In genomic region chr10:17980796-17981195, GRCh38 we compare ENCODE assay signal across 22 cellular contexts. TPM values are rescaled to one million over a fixed set of nuclear protein-coding genes. Genes with fewer than 3 reads are reported as not detected.
DNase-seq lines count a peak whose midpoint lies in the region; ATAC-seq and TF ChIP-seq lines count a peak whose summit lies in the region.
"Had no signal": no experiment of that assay in that cellular context is flagged by ENCODE, and none has a peak within 500 bp of the region (broad histone marks: within the 10 kb centered on the region; RNA-seq: fewer than 3 reads in every experiment).

No MANE protein-coding gene starts in this region.

- H3K36me3 ChIP-seq in SJSA1 (no peaks in the 10 kb centered on the region), fibroblast of lung (ENCODE audit: control insufficient read depth, insufficient read depth, low read length) (no peaks in the 10 kb centered on the region), neural progenitor cell (no peaks in the 10 kb centered on the region)

- H3K9me3 Mint-ChIP-seq in neural progenitor cell, result no peaks in the 10 kb centered on the region
- H3K9me3 Mint-ChIP-seq in activated naive CD8-positive, alpha-beta T cell treated with anti-CD3 and anti-CD28 coated beads, Interleukin-2, amount 50 U/mL, for 24 hours, result no peaks in the 10 kb centered on the region

- no peaks in the 10 kb centered on the region for H3F3A ChIP-seq in neural progenitor cell (ENCODE audit: low read depth)

- 66 to 85% methylated on average over 5 of the region's 5 CpGs for WGBS in lower leg skin, 2 donors

- intact Hi-C loops in lower leg skin (cut with DNase I; ENCODE audit: low total_unique reads), result no loop called here

- no peak overlapping the region for H3K9ac ChIP-seq in fibroblast of lung (ENCODE audit: insufficient read depth, low read length)
- H3K9ac ChIP-seq in neural progenitor cell, result no peak overlapping the region
- H3K9ac ChIP-seq: KMS-11 had no signal

- H3K4me2 ChIP-seq in fibroblast of lung (ENCODE audit: extremely low read depth, insufficient read depth, low read length) (no peak overlapping the region), neural progenitor cell (no peak overlapping the region)
- H3K4me2 ChIP-seq: KMS-11 had no signal

- H4K20me1 ChIP-seq in fibroblast of lung (ENCODE audit: control insufficient read depth, extremely low read depth, insufficient read depth, low read length) (no peaks in the 10 kb centered on the region), neural progenitor cell (ENCODE audit: low read depth) (no peaks in the 10 kb centered on the region)

- DNase-seq in AG10803 (ENCODE audit: low read depth) (peak; percentile 39), SJSA1 (ENCODE audit: low read depth in 1 of 2, low spot score in 2 of 2) (peak in 1 of 2 experiments; percentile 44), fibroblast of lung (ENCODE audit: low read depth in 2 of 2) (peak; percentile 9 to 40), neural progenitor cell (ENCODE audit: low spot score) (no peak), NK-92 (lab: John Stamatoyannopoulos, UW; ENCODE audit: unreplicated experiment) (no peak), lower leg skin (ENCODE audit: low spot score in 2 of 2) (no peak)
- DNase-seq in activated naive CD8-positive, alpha-beta T cell treated with anti-CD3 and anti-CD28 coated beads, Interleukin-2, amount 50 U/mL, for 24 hours, result no peak
- DNase-seq in activated naive CD4-positive, alpha-beta T cell (lab: John Stamatoyannopoulos, UW), result no peak
- DNase-seq: CD4-positive, alpha-beta T cell; DMS153; EL; MV-4-11; NCI-H1694 treated with DMSO at 0.1 percent for 48 hours; NCI-H2227 treated with DMSO at 0.1 percent for 48 hours; NCI-H510A treated with DMSO at 0.1 percent for 48 hours; NCI-H774; SHP77 treated with DMSO at 0.1 percent for 48 hours had no signal

- TF ChIP-seq CTCF in AG10803 (conservative IDR thresholded peaks at IDR 0.05; ENCODE audit: low read length), result no peak
- TF ChIP-seq CTCF in fibroblast of lung (conservative IDR thresholded peaks at IDR 0.05 in 1 of 2, IDR thresholded peaks at IDR 0.05 in 1 of 2; ENCODE audit: low read depth in 1 of 2, low read length in 2 of 2), result no peak
- TF ChIP-seq CTCF in neural progenitor cell (IDR thresholded peaks at IDR 0.05), result no peak
- TF ChIP-seq CTCF in lower leg skin (IDR thresholded peaks at IDR 0.05), result no peak

- H3K9me3 ChIP-seq in SJSA1 (replicated peaks) (no peaks in the 10 kb centered on the region), fibroblast of lung (ENCODE audit: control insufficient read depth, insufficient read depth, low read depth, low read length) (no peaks in the 10 kb centered on the region), neural progenitor cell (ENCODE audit: low read depth) (no peaks in the 10 kb centered on the region)

- H3K4me3 Mint-ChIP-seq in neural progenitor cell, result no peak overlapping the region
- H3K4me3 Mint-ChIP-seq in activated naive CD8-positive, alpha-beta T cell treated with anti-CD3 and anti-CD28 coated beads, Interleukin-2, amount 50 U/mL, for 24 hours, result no peak overlapping the region
- H3K4me3 Mint-ChIP-seq: CD4-positive, alpha-beta T cell had no signal

- H2AFZ ChIP-seq in fibroblast of lung (ENCODE audit: low read length) (no peak overlapping the region), neural progenitor cell (replicated peaks) (peak overlapping the region; percentile 80)

- no peaks in the 10 kb centered on the region for H3K27me3 ChIP-seq in SJSA1 (replicated peaks)
- H3K27me3 ChIP-seq in fibroblast of lung (ENCODE audit: control insufficient read depth, insufficient read depth, low read length), result no peaks in the 10 kb centered on the region
- H3K27me3 ChIP-seq in neural progenitor cell, result no peaks in the 10 kb centered on the region

- peaks cover 21% of the 10 kb centered on the region for H3K4me1 ChIP-seq in SJSA1 (replicated peaks)
- peaks cover 17% of the 10 kb centered on the region for H3K4me1 ChIP-seq in fibroblast of lung (ENCODE audit: control insufficient read depth, extremely low read depth, insufficient read depth, low read length)
- H3K4me1 ChIP-seq in neural progenitor cell, result peaks cover 5% of the 10 kb centered on the region

- H3K79me2 ChIP-seq in fibroblast of lung (ENCODE audit: control insufficient read depth, insufficient read depth, low read length) (no peaks in the 10 kb centered on the region), neural progenitor cell (ENCODE audit: low read depth) (no peaks in the 10 kb centered on the region)

- peaks cover 8% of the 10 kb centered on the region for H3K4me1 Mint-ChIP-seq in neural progenitor cell
- H3K4me1 Mint-ChIP-seq in activated naive CD8-positive, alpha-beta T cell treated with anti-CD3 and anti-CD28 coated beads, Interleukin-2, amount 50 U/mL, for 24 hours, result no peaks in the 10 kb centered on the region

- H3K27ac Mint-ChIP-seq in neural progenitor cell, result no peak overlapping the region
- H3K27ac Mint-ChIP-seq in activated naive CD8-positive, alpha-beta T cell treated with anti-CD3 and anti-CD28 coated beads, Interleukin-2, amount 50 U/mL, for 24 hours, result no peak overlapping the region
- H3K27ac Mint-ChIP-seq: CD4-positive, alpha-beta T cell had no signal

- H3K36me3 Mint-ChIP-seq in neural progenitor cell, result no peaks in the 10 kb centered on the region
- no peaks in the 10 kb centered on the region for H3K36me3 Mint-ChIP-seq in activated naive CD8-positive, alpha-beta T cell treated with anti-CD3 and anti-CD28 coated beads, Interleukin-2, amount 50 U/mL, for 24 hours (ENCODE audit: low read depth)

- H3K4me3 ChIP-seq in AG10803 (ENCODE audit: low read length) (no peak overlapping the region), SJSA1 (no peak overlapping the region), fibroblast of lung (replicated peaks in 1 of 4; ENCODE audit: control extremely low read depth in 1 of 4, insufficient read depth in 1 of 4, low read depth in 3 of 4, low read length in 4 of 4) (no peak overlapping the region), neural progenitor cell (no peak overlapping the region), lower leg skin (ENCODE audit: low read depth, poor library complexity, severe bottlenecking) (no peak overlapping the region)

- no peaks in the 10 kb centered on the region for H3K27me3 Mint-ChIP-seq in neural progenitor cell (ENCODE audit: insufficient read depth, low read depth)
- no peaks in the 10 kb centered on the region for H3K27me3 Mint-ChIP-seq in activated naive CD8-positive, alpha-beta T cell treated with anti-CD3 and anti-CD28 coated beads, Interleukin-2, amount 50 U/mL, for 24 hours

- no peak for ATAC-seq in activated naive CD8-positive, alpha-beta T cell treated with anti-CD3 and anti-CD28 coated beads, Interleukin-2, amount 50 U/mL, for 24 hours

- H3K27ac ChIP-seq in SJSA1 (peak overlapping the region; percentile 72), fibroblast of lung (ENCODE audit: insufficient read depth, low read length) (no peak overlapping the region), neural progenitor cell (no peak overlapping the region)
- H3K27ac ChIP-seq: KMS-11 had no signal

- TF ChIP-seq POLR2A in lower leg skin (IDR thresholded peaks at IDR 0.05), result no peak

RNA-seq across cellular contexts. Expression of gene SLC39A12, which starts 29.1 kb away (rescaled TPM):
- total RNA-seq in SJSA1 (2014; rRNA removed; shearing (Covaris generic)), result not detected in 2 replicates
- total RNA-seq in fibroblast of lung (not detected in 2 replicates), neural progenitor cell (ENCODE audit: low replicate concordance) (0.22 TPM in 1 of 2 replicates, not detected in the other), lower leg skin (not detected)
- polyA plus RNA-seq in fibroblast of lung, result not detected in 2 replicates
- not detected in 2 replicates for polyA plus RNA-seq in fibroblast of lung (2012)
- polyA minus RNA-seq in fibroblast of lung (ENCODE audit: low replicate concordance), result not detected in 2 replicates
- total RNA-seq: A172; CD4-positive, alpha-beta T cell; H1; RPMI7951 had no signal
- polyA plus RNA-seq: BJ, H1 had no signal

Comparison
In these comparisons a context has a peak if more than half of its experiments do, and no peak if none do; other contexts are left out.
1. DNase-seq: peak in AG10803 (single experiment) and fibroblast of lung (2 of 2); none in neural progenitor cell (single experiment), NK-92 (single experiment), activated naive CD8-positive, alpha-beta T cell treated with anti-CD3 and anti-CD28 coated beads, Interleukin-2, amount 50 U/mL, for 24 hours (single experiment), activated naive CD4-positive, alpha-beta T cell (0 of 4) and lower leg skin (0 of 2).